Comparison of ENCODE assay signal across 24 cellular contexts in genomic region chr3:62433396-62433795, GRCh38.
"Had no signal": no experiment of that assay in that cellular context is flagged by ENCODE, and none has a peak within 500 bp of the region (broad histone marks: within the 10 kb centered on the region; RNA-seq: fewer than 3 reads in every experiment).

No MANE protein-coding gene starts in this region.

- H3K4me1 ChIP-seq: colonic mucosa, SJCRH30 had no signal

- H3K27me3 ChIP-seq: brain microvascular endothelial cell, colonic mucosa, SJCRH30 had no signal

- DNase-seq: activated B cell treated with CpG ODN at 0.5 μM for 24 hours; activated CD4-positive, alpha-beta memory T cell treated with anti-CD3 and anti-CD28 coated beads, Interleukin-2, amount 10 ng/mL, durations not matched to agents 7 days and 5 days; activated CD4-positive, alpha-beta T cell treated with anti-CD3 and anti-CD28 coated beads for 48 hours; activated CD4-positive, CD25-positive, alpha-beta regulatory T cell treated with anti-CD3 and anti-CD28 coated beads, Interleukin-2, amount 50 U/mL, for 72 hours; activated effector memory CD4-positive, alpha-beta T cell treated with anti-CD3 and anti-CD28 coated beads, Interleukin-2, amount 50 U/mL, for 16 hours; activated naive CD4-positive, alpha-beta T cell; activated naive CD4-positive, alpha-beta T cell treated with anti-CD3 and anti-CD28 coated beads, Interleukin-2, amount 50 U/mL, for 16 hours; activated naive CD8-positive, alpha-beta T cell treated with anti-CD3 and anti-CD28 coated beads for 36 hours; activated T-cell treated with anti-CD3 and anti-CD28 coated beads, Interleukin-2, amount 50 U/mL, for 1 hour; activated T-cell treated with anti-CD3 and anti-CD28 coated beads, Interleukin-2, amount 50 U/mL, for 72 hours; amniotic stem cell; aorta; brain microvascular endothelial cell; central memory CD4-positive, alpha-beta T cell; colonic mucosa; MM.1S; NCI-H1105; NCI-H1417 treated with DMSO at 0.1 percent for 48 hours; NCI-H187 treated with DMSO at 0.1 percent for 48 hours; NCI-H2227 treated with DMSO at 0.1 percent for 48 hours; NCI-H510A treated with DMSO at 0.1 percent for 48 hours; SHP77; SJCRH30; SK-N-SH had no signal

- H3K36me3 ChIP-seq: brain microvascular endothelial cell, colonic mucosa, SJCRH30 had no signal

- H3K4me3 ChIP-seq: colonic mucosa, SJCRH30 had no signal

- H3K9me3 ChIP-seq: colonic mucosa, SJCRH30, SK-N-SH had no signal
